Comparison of ENCODE assay signal across 8 cellular contexts in the genomic region with DNA sequence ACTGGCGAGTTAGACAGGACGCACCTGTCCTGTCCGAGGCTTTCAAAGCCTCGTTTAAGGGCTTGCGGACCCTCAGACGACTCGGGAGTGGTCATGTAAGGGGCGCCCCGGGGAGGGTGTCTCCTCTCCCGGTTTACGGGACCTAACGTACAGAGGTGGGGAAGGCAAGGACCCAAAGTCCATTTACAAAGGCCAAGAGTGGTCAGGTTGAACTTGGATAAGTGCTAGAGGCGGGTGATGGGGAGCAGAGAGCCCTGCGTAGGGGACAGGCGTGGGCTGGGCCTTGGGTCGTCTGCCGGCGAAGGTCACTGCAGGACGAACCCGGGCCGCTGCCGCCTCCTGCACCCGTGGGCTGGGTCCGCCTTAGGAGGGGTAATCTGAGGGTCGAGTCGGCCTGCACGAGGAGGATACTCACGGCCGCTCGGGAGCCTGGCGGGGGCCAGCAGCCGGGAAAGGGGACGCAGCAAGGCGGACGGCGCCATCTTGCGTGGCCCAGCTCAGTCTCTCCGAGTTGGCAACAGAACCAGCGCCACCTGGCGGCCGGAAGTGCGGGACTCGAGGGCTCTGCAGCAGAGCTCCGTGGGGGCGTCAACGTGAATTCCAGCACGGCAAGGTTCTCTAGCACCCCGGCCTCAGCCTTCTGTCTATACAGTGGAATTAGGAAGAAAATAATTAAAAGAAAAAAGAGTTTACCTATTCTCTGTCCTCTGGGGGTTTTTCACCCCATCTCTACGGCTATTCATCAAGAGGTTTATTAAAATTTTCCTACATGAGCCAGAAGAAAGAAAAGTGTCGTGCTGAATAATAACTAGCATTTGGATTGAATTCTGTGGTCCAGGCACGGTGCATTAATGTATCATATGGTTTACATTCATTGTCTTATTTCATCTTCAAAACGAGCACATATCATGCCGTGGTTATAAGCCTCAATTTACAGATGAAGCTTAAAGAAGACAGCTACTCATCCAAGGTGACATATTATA. TPM values are rescaled to one million over a fixed set of nuclear protein-coding genes. Genes with fewer than 3 reads are reported as not detected.
A peak's percentile ranks its signal among the peaks of the same experiment; 100 is the strongest.
DNase-seq lines count a peak whose midpoint lies in the region; ATAC-seq and TF ChIP-seq lines count a peak whose summit lies in the region.

No MANE protein-coding gene starts in this region.

- peaks cover 42% of the 10 kb centered on the region for H3K4me1 Mint-ChIP-seq in activated T-helper 1 cell treated with anti-CD3 and anti-CD28 coated beads, Interleukin-12 subunit alpha, Interleukin-12 subunit beta, Interleukin-2, Interleukin-4 antibody, amounts not matched to agents 30 ng/mL and 10 ng/mL and 1 ng/mL, durations not matched to agents 14 hours and 24 hours and 36 hours (ENCODE audit: low read depth)
- H3K4me1 Mint-ChIP-seq in natural killer cell treated with Interleukin-12 subunit alpha and Interleukin-12 subunit beta and Interleukin-15 and Interleukin-18, amount 100 ng/mL, for 72 hours (ENCODE audit: low read depth in 2 of 2) = peaks cover 16 to 37% of the 10 kb centered on the region in 2 donors

- H3K4me3 ChIP-seq in DOHH2 (ENCODE audit: low read length) (peak overlapping the region; percentile 83), Karpas-422 (ENCODE audit: low read length) (peak overlapping the region; percentile 99), Peyer's patch (peak overlapping the region; percentile 57 to 82 (median 71)), fibroblast of mammary gland (ENCODE audit: control insufficient read depth, low read depth, low read length) (peak overlapping the region; percentile 88)

- peak overlapping the region; percentile 93 for H3K4me3 Mint-ChIP-seq in activated T-helper 1 cell treated with anti-CD3 and anti-CD28 coated beads, Interleukin-12 subunit alpha, Interleukin-12 subunit beta, Interleukin-2, Interleukin-4 antibody, amounts not matched to agents 30 ng/mL and 10 ng/mL and 1 ng/mL, durations not matched to agents 14 hours and 24 hours and 36 hours
- peak overlapping the region; percentile 97 for H3K4me3 Mint-ChIP-seq in natural killer cell treated with Interleukin-12 subunit alpha and Interleukin-12 subunit beta and Interleukin-15 and Interleukin-18, amount 100 ng/mL, for 72 hours

- peak overlapping the region; percentile 94 for H3K27ac Mint-ChIP-seq in activated T-helper 1 cell treated with anti-CD3 and anti-CD28 coated beads, Interleukin-12 subunit alpha, Interleukin-12 subunit beta, Interleukin-2, Interleukin-4 antibody, amounts not matched to agents 30 ng/mL and 10 ng/mL and 1 ng/mL, durations not matched to agents 14 hours and 24 hours and 36 hours
- H3K27ac Mint-ChIP-seq in natural killer cell treated with Interleukin-12 subunit alpha and Interleukin-12 subunit beta and Interleukin-15 and Interleukin-18, amount 100 ng/mL, for 72 hours = peak overlapping the region; percentile 98

- H3K9me3 ChIP-seq in DOHH2 (ENCODE audit: control insufficient read depth, insufficient read depth, low read length) (no peaks in the 10 kb centered on the region), Karpas-422 (ENCODE audit: low read length) (no peaks in the 10 kb centered on the region), Peyer's patch (no peaks in the 10 kb centered on the region)

- intact Hi-C loops in activated T-helper 1 cell treated with anti-CD3 and anti-CD28 coated beads, Interleukin-12 subunit alpha, Interleukin-12 subunit beta, Interleukin-2, Interleukin-4 antibody, amounts not matched to agents 30 ng/mL and 10 ng/mL and 1 ng/mL, durations not matched to agents 14 hours and 24 hours and 36 hours (cut with micrococcal nuclease) = loop anchor here (1.0 to 10.0 kb wide), 7 partner anchors 29 to 1079 kb away; partner anchors contain the start of genes NOCT and SCOC

- H3K27ac ChIP-seq in DOHH2 (ENCODE audit: low read depth, low read length) (peak overlapping the region; percentile 43), Karpas-422 (ENCODE audit: low read length) (peak overlapping the region; percentile 66), Peyer's patch (peak overlapping the region; percentile 77 to 90 (median 84))

- peak in 1 of 2 donors; percentile 61 for TF ChIP-seq POLR2A in Peyer's patch (IDR thresholded peaks at IDR 0.05)

- H3F3A ChIP-seq in DOHH2 (ENCODE audit: control insufficient read depth, insufficient read depth) = no peaks in the 10 kb centered on the region

- H3K4me1 ChIP-seq in DOHH2 (ENCODE audit: control insufficient read depth, low read length) (peaks cover 37% of the 10 kb centered on the region), Karpas-422 (ENCODE audit: low read length) (peaks cover 44% of the 10 kb centered on the region), Peyer's patch (peaks cover 0 to 9% (median 0%) of the 10 kb centered on the region in 4 donors)

- ATAC-seq in GM21825 (IDR thresholded peaks at IDR 0.05; ENCODE audit: unreplicated experiment) = peak; percentile 94
- peak; percentile 97 to 98 for ATAC-seq in natural killer cell treated with Interleukin-12 subunit alpha and Interleukin-12 subunit beta and Interleukin-15 and Interleukin-18, amount 100 ng/mL, for 72 hours

- H3K4me2 ChIP-seq in DOHH2 (ENCODE audit: low read length) (peak overlapping the region; percentile 81), Karpas-422 (ENCODE audit: low read depth, low read length, poor library complexity, severe bottlenecking) (peak overlapping the region; percentile 80)

- peak; percentile 98 for DNase-seq in Karpas-422
- DNase-seq in Peyer's patch = peak; percentile 99
- peak; percentile 92 for DNase-seq in activated T-helper 1 cell treated with anti-CD3 and anti-CD28 coated beads, Interleukin-12 subunit alpha, Interleukin-12 subunit beta, Interleukin-2, Interleukin-4 antibody, amounts not matched to agents 30 ng/mL and 10 ng/mL and 1 ng/mL, durations not matched to agents 14 hours and 24 hours and 36 hours (ENCODE audit: low spot score)
- peak; percentile 88 for DNase-seq in fibroblast of mammary gland (ENCODE audit: low read depth)
- DNase-seq in natural killer cell treated with Interleukin-12 subunit alpha and Interleukin-12 subunit beta and Interleukin-15 and Interleukin-18, amount 100 ng/mL, for 72 hours (ENCODE audit: low spot score) = peak; percentile 97
- peak; percentile 96 for DNase-seq in stimulated activated naive CD4-positive, alpha-beta T cell treated with Interleukin-2 at 50 U/mL for 16 hours (lab: John Stamatoyannopoulos, UW)

- H3K9me2 ChIP-seq in DOHH2 (replicated peaks; ENCODE audit: control insufficient read depth, low read length) = no peaks in the 10 kb centered on the region
- no peaks in the 10 kb centered on the region for H3K9me2 ChIP-seq in Karpas-422 (replicated peaks; ENCODE audit: insufficient read depth, low read length)

- TF ChIP-seq CTCF in DOHH2 (IDR thresholded peaks at IDR 0.05; ENCODE audit: low read depth, low read length, poor library complexity, severe bottlenecking) (peak; percentile 85), Peyer's patch (IDR thresholded peaks at IDR 0.05) (peak; percentile 92 to 97 (median 95)), fibroblast of mammary gland (conservative IDR thresholded peaks at IDR 0.05; ENCODE audit: control insufficient read depth, insufficient read depth, low read depth, low read length) (peak; percentile 86)

- H3K36me3 Mint-ChIP-seq in activated T-helper 1 cell treated with anti-CD3 and anti-CD28 coated beads, Interleukin-12 subunit alpha, Interleukin-12 subunit beta, Interleukin-2, Interleukin-4 antibody, amounts not matched to agents 30 ng/mL and 10 ng/mL and 1 ng/mL, durations not matched to agents 14 hours and 24 hours and 36 hours (ENCODE audit: low read depth) = peaks cover 17% of the 10 kb centered on the region
- no peaks in the 10 kb centered on the region for H3K36me3 Mint-ChIP-seq in natural killer cell treated with Interleukin-12 subunit alpha and Interleukin-12 subunit beta and Interleukin-15 and Interleukin-18, amount 100 ng/mL, for 72 hours

- H3K27me3 Mint-ChIP-seq in activated T-helper 1 cell treated with anti-CD3 and anti-CD28 coated beads, Interleukin-12 subunit alpha, Interleukin-12 subunit beta, Interleukin-2, Interleukin-4 antibody, amounts not matched to agents 30 ng/mL and 10 ng/mL and 1 ng/mL, durations not matched to agents 14 hours and 24 hours and 36 hours (ENCODE audit: insufficient read depth) = no peaks in the 10 kb centered on the region
- H3K27me3 Mint-ChIP-seq in natural killer cell treated with Interleukin-12 subunit alpha and Interleukin-12 subunit beta and Interleukin-15 and Interleukin-18, amount 100 ng/mL, for 72 hours = no peaks in the 10 kb centered on the region

- H4K20me1 ChIP-seq in DOHH2 (ENCODE audit: control insufficient read depth, insufficient read depth, low read depth, low read length) (no peaks in the 10 kb centered on the region), Karpas-422 (ENCODE audit: insufficient read depth, low read depth, low read length) (no peaks in the 10 kb centered on the region)

- H3K9ac ChIP-seq in Karpas-422 (ENCODE audit: low read length) = peak overlapping the region; percentile 98

- peaks cover 28% of the 10 kb centered on the region for H3K79me2 ChIP-seq in DOHH2 (ENCODE audit: control insufficient read depth, low read length)
- peaks cover 34% of the 10 kb centered on the region for H3K79me2 ChIP-seq in Karpas-422 (ENCODE audit: low read length)

- H2AFZ ChIP-seq in Karpas-422 (ENCODE audit: low read length) = peak overlapping the region; percentile 99

- no peaks in the 10 kb centered on the region for H3K27me3 ChIP-seq in DOHH2 (ENCODE audit: control insufficient read depth, low read length)
- H3K27me3 ChIP-seq in Karpas-422 (ENCODE audit: low read length) = no peaks in the 10 kb centered on the region
- no peaks in the 10 kb centered on the region for H3K27me3 ChIP-seq in Peyer's patch

- H3K36me3 ChIP-seq in DOHH2 (ENCODE audit: control insufficient read depth, low read length) (peaks cover 24% of the 10 kb centered on the region), Karpas-422 (ENCODE audit: insufficient read depth, low read length) (peaks cover 15% of the 10 kb centered on the region; the same call in 1 of the 2 replicates), Peyer's patch (peaks cover 0 to 29% (median 0%) of the 10 kb centered on the region in 3 donors)

- no peaks in the 10 kb centered on the region for H3K9me3 Mint-ChIP-seq in activated T-helper 1 cell treated with anti-CD3 and anti-CD28 coated beads, Interleukin-12 subunit alpha, Interleukin-12 subunit beta, Interleukin-2, Interleukin-4 antibody, amounts not matched to agents 30 ng/mL and 10 ng/mL and 1 ng/mL, durations not matched to agents 14 hours and 24 hours and 36 hours
- H3K9me3 Mint-ChIP-seq in natural killer cell treated with Interleukin-12 subunit alpha and Interleukin-12 subunit beta and Interleukin-15 and Interleukin-18, amount 100 ng/mL, for 72 hours = no peaks in the 10 kb centered on the region

RNA-seq across cellular contexts. Expression of gene NAA15, which starts 5.7 kb away (rescaled TPM):
- total RNA-seq in Karpas-422 (2014; rRNA removed; shearing (Covaris generic); ENCODE audit: low replicate concordance) = 25.3 and 44.3 TPM in 2 replicates
- 10 to 100 TPM; 16.6 to 77.6 (median 23.5) TPM for total RNA-seq in Peyer's patch
- 104 and 110 TPM in 2 replicates for total RNA-seq in activated T-helper 1 cell treated with anti-CD3 and anti-CD28 coated beads, Interleukin-12 subunit alpha, Interleukin-12 subunit beta, Interleukin-2, Interleukin-4 antibody, amounts not matched to agents 30 ng/mL and 10 ng/mL and 1 ng/mL, durations not matched to agents 14 hours and 24 hours and 36 hours
- 100 to 1,000 TPM in 1 of 2 donors, 10 to 100 TPM in 1; 71.5 to 100 TPM for total RNA-seq in natural killer cell treated with Interleukin-12 subunit alpha and Interleukin-12 subunit beta and Interleukin-15 and Interleukin-18, amount 100 ng/mL, for 72 hours

RNA-seq across cellular contexts. Expression of gene NDUFC1, which starts 6.7 kb away (rescaled TPM):
- 76.7 and 86.8 TPM in 2 replicates for total RNA-seq in Karpas-422 (2014; rRNA removed; shearing (Covaris generic); ENCODE audit: low replicate concordance)
- total RNA-seq in Peyer's patch = 10 to 100 TPM; 20.6 to 75.8 (median 53.9) TPM
- total RNA-seq in activated T-helper 1 cell treated with anti-CD3 and anti-CD28 coated beads, Interleukin-12 subunit alpha, Interleukin-12 subunit beta, Interleukin-2, Interleukin-4 antibody, amounts not matched to agents 30 ng/mL and 10 ng/mL and 1 ng/mL, durations not matched to agents 14 hours and 24 hours and 36 hours = 53.1 and 54.5 TPM in 2 replicates
- 10 to 100 TPM; 35.7 to 43.0 TPM for total RNA-seq in natural killer cell treated with Interleukin-12 subunit alpha and Interleukin-12 subunit beta and Interleukin-15 and Interleukin-18, amount 100 ng/mL, for 72 hours

RNA-seq across cellular contexts. Expression of gene MGARP, which starts 15.6 kb away (rescaled TPM):
- total RNA-seq in Karpas-422 (2014; rRNA removed; shearing (Covaris generic); ENCODE audit: low replicate concordance) = not detected in 2 replicates
- not detected for total RNA-seq in Peyer's patch
- 0.15 TPM in 1 of 2 replicates, not detected in the other for total RNA-seq in activated T-helper 1 cell treated with anti-CD3 and anti-CD28 coated beads, Interleukin-12 subunit alpha, Interleukin-12 subunit beta, Interleukin-2, Interleukin-4 antibody, amounts not matched to agents 30 ng/mL and 10 ng/mL and 1 ng/mL, durations not matched to agents 14 hours and 24 hours and 36 hours
- total RNA-seq in natural killer cell treated with Interleukin-12 subunit alpha and Interleukin-12 subunit beta and Interleukin-15 and Interleukin-18, amount 100 ng/mL, for 72 hours = under 1 TPM in 1 of 2 donors, not detected in 1; 0.21 TPM

Comparison
In these comparisons a context has a peak if more than half of its experiments do, and no peak if none do; other contexts are left out.
1. Peak in every context shown above with its lines: DNase-seq, ATAC-seq, H3K4me3 ChIP-seq and H3K27ac ChIP-seq.